ENCODE assay signal across 8 cellular contexts in genomic region chr1:153849487-153850185, GRCh38.
DNase-seq lines count a peak whose midpoint lies in the region; ATAC-seq and TF ChIP-seq lines count a peak whose summit lies in the region.

No MANE protein-coding gene starts in this region.

- peaks cover 17% of the 10 kb centered on the region; the same call in 1 of the 2 replicates for H3K36me3 ChIP-seq in OCI-LY1 (ENCODE audit: insufficient read depth, low read length)
- peaks cover 0 to 13% (median 0%) of the 10 kb centered on the region in 3 experiments for H3K36me3 ChIP-seq in naive thymus-derived CD4-positive, alpha-beta T cell (ENCODE audit: control insufficient read depth in 2 of 3, insufficient read depth in 3 of 3, low read length in 3 of 3)

- peaks cover 0 to 32% (median 15%) of the 10 kb centered on the region in 5 donors for H3K36me3 Mint-ChIP-seq in naive thymus-derived CD4-positive, alpha-beta T cell
- H3K36me3 Mint-ChIP-seq in mesothelial cell of epicardium, result peaks cover 20% of the 10 kb centered on the region

- DNase-seq in naive thymus-derived CD4-positive, alpha-beta T cell, result peak in 3 of 9 donors; percentile 17 to 31 (median 21)
- DNase-seq in NCI-H510A treated with DMSO at 0.1 percent for 48 hours (lab: John Stamatoyannopoulos, UW) (no peak), SK-N-DZ (ENCODE audit: low spot score) (no peak), inferior parietal cortex (ENCODE audit: extremely low spot score) (no peak), mesothelial cell of epicardium (ENCODE audit: low spot score in 2 of 2, unreplicated experiment in 2 of 2) (no peak)

- H2AFZ ChIP-seq in OCI-LY1 (ENCODE audit: low read length), result no peak overlapping the region

- peak overlapping the region; percentile 43; the same call in 1 of the 2 replicates for H3K9ac ChIP-seq in OCI-LY1 (ENCODE audit: low read length)

- no peaks in the 10 kb centered on the region for H3K27me3 Mint-ChIP-seq in naive thymus-derived CD4-positive, alpha-beta T cell
- H3K27me3 Mint-ChIP-seq in mesothelial cell of epicardium (ENCODE audit: low read depth), result no peaks in the 10 kb centered on the region

- H4K20me1 ChIP-seq in OCI-LY1 (ENCODE audit: insufficient read depth, low read length), result no peaks in the 10 kb centered on the region

- TF ChIP-seq CTCF in OCI-LY1 (IDR thresholded peaks at IDR 0.05; ENCODE audit: low read length) (no peak), mesothelial cell of epicardium (IDR thresholded peaks at IDR 0.05; ENCODE audit: unreplicated experiment) (no peak)

- ATAC-seq in GM18867 (IDR thresholded peaks at IDR 0.05; ENCODE audit: unreplicated experiment) (peak; percentile 70), HG02798 (IDR thresholded peaks at IDR 0.05; ENCODE audit: poor library complexity, unreplicated experiment) (peak; percentile 66)
- ATAC-seq in naive thymus-derived CD4-positive, alpha-beta T cell, result peak; percentile 42

- H3K4me2 ChIP-seq in OCI-LY1 (ENCODE audit: low read length), result peak overlapping the region; percentile 35

- H3K27ac Mint-ChIP-seq in naive thymus-derived CD4-positive, alpha-beta T cell, result peak overlapping the region; percentile 13 to 87 (median 66)
- H3K27ac Mint-ChIP-seq in mesothelial cell of epicardium, result no peak overlapping the region

- H3K9me3 Mint-ChIP-seq in naive thymus-derived CD4-positive, alpha-beta T cell, result no peaks in the 10 kb centered on the region
- H3K9me3 Mint-ChIP-seq in mesothelial cell of epicardium, result no peaks in the 10 kb centered on the region

- no peaks in the 10 kb centered on the region for H3K9me3 ChIP-seq in OCI-LY1 (ENCODE audit: low read length)
- no peaks in the 10 kb centered on the region for H3K9me3 ChIP-seq in naive thymus-derived CD4-positive, alpha-beta T cell (ENCODE audit: control insufficient read depth in 2 of 3, low read length in 3 of 3)

- H3F3A ChIP-seq in OCI-LY1 (ENCODE audit: insufficient read depth, low read length), result no peaks in the 10 kb centered on the region

- H3K27ac ChIP-seq in OCI-LY1 (ENCODE audit: low read depth, low read length, poor library complexity, severe bottlenecking), result peak overlapping the region; percentile 93
- no peak overlapping the region for H3K27ac ChIP-seq in naive thymus-derived CD4-positive, alpha-beta T cell (ENCODE audit: low read depth, low read length)

- peak overlapping the region in 6 of 10 donors; percentile 3 to 46 (median 10) for H3K4me3 Mint-ChIP-seq in naive thymus-derived CD4-positive, alpha-beta T cell
- no peak overlapping the region for H3K4me3 Mint-ChIP-seq in mesothelial cell of epicardium

- peaks cover 9 to 61% (median 55%) of the 10 kb centered on the region in 7 donors for H3K4me1 Mint-ChIP-seq in naive thymus-derived CD4-positive, alpha-beta T cell
- H3K4me1 Mint-ChIP-seq in mesothelial cell of epicardium, result no peaks in the 10 kb centered on the region

- no peaks in the 10 kb centered on the region for H3K27me3 ChIP-seq in OCI-LY1 (ENCODE audit: insufficient read depth, low read length)
- H3K27me3 ChIP-seq in naive thymus-derived CD4-positive, alpha-beta T cell (ENCODE audit: control insufficient read depth in 2 of 2, insufficient read depth in 2 of 2, low read length in 2 of 2), result no peaks in the 10 kb centered on the region

- H3K4me3 ChIP-seq in OCI-LY1 (ENCODE audit: low read depth, low read length, poor library complexity, severe bottlenecking), result no peak overlapping the region
- H3K4me3 ChIP-seq in naive thymus-derived CD4-positive, alpha-beta T cell (ENCODE audit: low read length), result no peak overlapping the region

- CTCF ChIA-PET in naive thymus-derived CD4-positive, alpha-beta T cell (lab: Charles Lee), result interaction anchor here (0.7 kb wide), 1 partner anchor 135 kb away, joined by 3 read pairs; no protein-coding TSS in a partner anchor

- POLR2A ChIA-PET in naive thymus-derived CD4-positive, alpha-beta T cell (lab: Charles Lee), result interaction anchor here (0.5 to 1.4 kb wide), 6 partner anchors 11 to 142 kb away, joined by 3 to 4 read pairs (median 3); partner anchors contain the start of genes DENND4B and GATAD2B

- intact Hi-C loops in naive thymus-derived CD4-positive, alpha-beta T cell (cut with micrococcal nuclease), result no loop called here

- peaks cover 42% of the 10 kb centered on the region for H3K4me1 ChIP-seq in OCI-LY1 (ENCODE audit: insufficient read depth, low read length, severe bottlenecking)
- H3K4me1 ChIP-seq in naive thymus-derived CD4-positive, alpha-beta T cell (ENCODE audit: control insufficient read depth in 2 of 2, insufficient read depth in 2 of 2, low read length in 2 of 2), result peaks cover 0 to 7% of the 10 kb centered on the region in 2 donors

- H3K9me2 ChIP-seq in OCI-LY1 (ENCODE audit: low read depth, low read length), result no peaks in the 10 kb centered on the region

- H3K79me2 ChIP-seq in OCI-LY1 (ENCODE audit: insufficient read depth, low read length), result peaks cover 2% of the 10 kb centered on the region
